ENCODE assay signal across 14 cellular contexts in the genomic region with DNA sequence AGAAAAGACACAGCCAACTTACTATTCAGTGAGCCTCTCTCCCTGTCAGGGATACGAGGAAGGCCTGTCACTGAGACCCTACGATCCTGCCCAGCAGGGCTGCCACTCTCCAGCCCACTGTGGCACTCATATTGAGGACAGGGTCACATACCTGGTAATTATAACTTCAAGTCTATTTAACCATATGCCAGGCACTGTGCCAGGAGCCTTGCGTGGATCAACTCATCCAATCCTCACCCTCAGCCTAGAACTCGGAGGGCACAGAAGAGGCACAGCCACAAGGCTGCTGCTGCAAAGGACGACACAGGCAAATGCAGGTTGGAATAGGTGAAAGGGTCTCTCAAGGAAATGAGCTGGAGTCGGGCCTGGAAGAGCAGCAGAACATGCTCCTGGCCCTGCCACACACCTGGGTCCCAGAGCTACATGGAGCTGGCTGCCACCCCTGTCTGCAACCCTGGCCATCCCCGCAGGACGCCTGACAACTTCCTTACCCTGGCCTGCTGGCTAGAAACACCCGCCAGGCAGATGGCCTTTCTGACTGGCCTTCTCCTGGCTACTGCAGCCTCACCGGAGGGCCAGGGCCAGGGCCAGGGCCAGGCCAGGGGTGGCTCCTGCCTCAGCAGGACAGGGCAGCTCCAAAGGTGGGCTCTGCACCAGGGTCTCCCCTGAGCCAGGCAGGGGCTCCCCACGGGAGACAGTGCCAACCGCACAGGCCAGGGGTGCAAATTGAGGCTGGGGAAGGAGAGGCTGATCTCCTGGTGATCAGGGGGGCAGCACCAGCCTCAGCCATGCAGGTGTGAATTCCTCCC. TPM values are rescaled to one million over a fixed set of nuclear protein-coding genes. Genes with fewer than 3 reads are reported as not detected.
DNase-seq lines count a peak whose midpoint lies in the region.
"Had no signal": no experiment of that assay in that cellular context is flagged by ENCODE, and none has a peak within 500 bp of the region (broad histone marks: within the 10 kb centered on the region; RNA-seq: fewer than 3 reads in every experiment).

No MANE protein-coding gene starts in this region.

- peak overlapping the region; percentile 41 for H4K91ac ChIP-seq in mesenchymal stem cell (ENCODE audit: low read length)

- CTCF ChIA-PET in activated CD4-positive, alpha-beta memory T cell treated with anti-CD3 and anti-CD28 coated beads, Interleukin-2, amount 10 ng/mL, durations not matched to agents 7 days and 5 days (lab: Charles Lee): interaction anchor here (0.8 to 5.0 kb wide), 6 partner anchors 9 to 291 kb away, joined by 3 to 67 read pairs (median 8); a partner anchor contains a TSS

- H3K4me3 Mint-ChIP-seq in activated CD4-positive, alpha-beta memory T cell treated with anti-CD3 and anti-CD28 coated beads, Interleukin-2, amount 10 ng/mL, durations not matched to agents 7 days and 5 days: no peak overlapping the region
- H3K4me3 Mint-ChIP-seq: CD8-positive, alpha-beta T cell; T-helper 1 cell treated with Interleukin-12 subunit alpha and Interleukin-12 subunit beta and Interleukin-4 antibody, amounts not matched to agents 30 μg/mL and 1 μg/mL, for 36 hours had no signal

- H2AK5ac ChIP-seq in mesenchymal stem cell (ENCODE audit: low read length, severe bottlenecking): no peak overlapping the region

- H3K27me3 ChIP-seq in mesenchymal stem cell (ENCODE audit: control insufficient read depth in 1 of 2, insufficient read depth in 1 of 2, low read length in 2 of 2): peaks cover 27 to 46% of the 10 kb centered on the region in 2 experiments
- H3K27me3 ChIP-seq: Peyer's patch had no signal

- H2BK120ac ChIP-seq in mesenchymal stem cell (ENCODE audit: low read depth, low read length): no peak overlapping the region

- POLR2A ChIA-PET in activated CD4-positive, alpha-beta memory T cell treated with anti-CD3 and anti-CD28 coated beads, Interleukin-2, amount 10 ng/mL, durations not matched to agents 7 days and 5 days (lab: Charles Lee): no interaction called here

- no peak overlapping the region for H2AFZ ChIP-seq in mesenchymal stem cell (ENCODE audit: low read depth, low read length)

- no peaks in the 10 kb centered on the region for H3K79me1 ChIP-seq in mesenchymal stem cell (replicated peaks; ENCODE audit: low read length, poor library complexity, severe bottlenecking)

- no peak overlapping the region for H2BK5ac ChIP-seq in mesenchymal stem cell (ENCODE audit: low read depth, low read length, poor library complexity, severe bottlenecking)

- peak overlapping the region in 1 of 2 experiments; percentile 28 for H2BK12ac ChIP-seq in mesenchymal stem cell (ENCODE audit: low read length in 2 of 2)

- H3K36me3 Mint-ChIP-seq in activated CD4-positive, alpha-beta memory T cell treated with anti-CD3 and anti-CD28 coated beads, Interleukin-2, amount 10 ng/mL, durations not matched to agents 7 days and 5 days (ENCODE audit: low read depth): no peaks in the 10 kb centered on the region
- H3K36me3 Mint-ChIP-seq: CD8-positive, alpha-beta T cell had no signal

- H3K4me3 ChIP-seq in mesenchymal stem cell (ENCODE audit: insufficient read depth in 1 of 2, low read depth in 1 of 2, low read length in 2 of 2): no peak overlapping the region
- H3K4me3 ChIP-seq: Peyer's patch had no signal

- DNase-seq in COR-L47 (lab: John Stamatoyannopoulos, UW): peak; percentile 53
- peak; percentile 22 for DNase-seq in D341Med (ENCODE audit: low spot score)
- peak; percentile 30 for DNase-seq in NCI-H2227 (lab: John Stamatoyannopoulos, UW; ENCODE audit: unreplicated experiment)
- no peak for DNase-seq in mesenchymal stem cell
- no peak for DNase-seq in activated CD4-positive, alpha-beta memory T cell treated with anti-CD3 and anti-CD28 coated beads, Interleukin-2, amount 10 ng/mL, durations not matched to agents 7 days and 5 days
- no peak for DNase-seq in A172 (ENCODE audit: low spot score)
- DNase-seq in kidney tubule cell (ENCODE audit: low spot score): no peak
- DNase-seq: CD8-positive, alpha-beta T cell; NCI-H1436; NCI-H226; NCI-H774; Peyer's patch; Right ventricle myocardium superior had no signal

- no peak overlapping the region for H3K27ac ChIP-seq in mesenchymal stem cell (ENCODE audit: low read length, poor library complexity, severe bottlenecking)
- H3K27ac ChIP-seq: Peyer's patch had no signal

- H3K18ac ChIP-seq in mesenchymal stem cell (ENCODE audit: low read depth in 1 of 2, low read length in 2 of 2): no peak overlapping the region

- no peak overlapping the region for H3K14ac ChIP-seq in mesenchymal stem cell (ENCODE audit: low read length in 2 of 2)

- no peak overlapping the region for H2BK15ac ChIP-seq in mesenchymal stem cell (ENCODE audit: low read depth, poor library complexity, severe bottlenecking)

- peak overlapping the region in 1 of 2 experiments; percentile 13 for H3K4ac ChIP-seq in mesenchymal stem cell (ENCODE audit: low read depth in 1 of 2, low read length in 2 of 2)

- no peak overlapping the region for H3K4me2 ChIP-seq in mesenchymal stem cell (ENCODE audit: low read length, poor library complexity, severe bottlenecking)

- peak overlapping the region in 1 of 2 experiments; percentile 16 for H3K23ac ChIP-seq in mesenchymal stem cell (ENCODE audit: low read length in 2 of 2)

- H3K27me3 Mint-ChIP-seq in activated CD4-positive, alpha-beta memory T cell treated with anti-CD3 and anti-CD28 coated beads, Interleukin-2, amount 10 ng/mL, durations not matched to agents 7 days and 5 days: peaks cover 10% of the 10 kb centered on the region

- no peaks in the 10 kb centered on the region for H3K9me3 ChIP-seq in mesenchymal stem cell (ENCODE audit: control insufficient read depth, low read length)
- H3K9me3 ChIP-seq: Peyer's patch had no signal

- 83% methylated on average over 12 of the region's 12 CpGs for WGBS in mesenchymal stem cell

- peak overlapping the region; percentile 39 for H4K8ac ChIP-seq in mesenchymal stem cell (ENCODE audit: low read length)

- peaks cover 4% of the 10 kb centered on the region for H3K4me1 ChIP-seq in mesenchymal stem cell (ENCODE audit: control insufficient read depth, insufficient read depth, low read depth, low read length)
- H3K4me1 ChIP-seq: Peyer's patch had no signal

- H3K9me3 Mint-ChIP-seq in activated CD4-positive, alpha-beta memory T cell treated with anti-CD3 and anti-CD28 coated beads, Interleukin-2, amount 10 ng/mL, durations not matched to agents 7 days and 5 days: no peaks in the 10 kb centered on the region
- H3K9me3 Mint-ChIP-seq: CD8-positive, alpha-beta T cell; T-helper 1 cell treated with Interleukin-12 subunit alpha and Interleukin-12 subunit beta and Interleukin-4 antibody, amounts not matched to agents 30 μg/mL and 1 μg/mL, for 36 hours had no signal

- peaks cover 5% of the 10 kb centered on the region for H3K4me1 Mint-ChIP-seq in activated CD4-positive, alpha-beta memory T cell treated with anti-CD3 and anti-CD28 coated beads, Interleukin-2, amount 10 ng/mL, durations not matched to agents 7 days and 5 days

- no peaks in the 10 kb centered on the region for H3K36me3 ChIP-seq in mesenchymal stem cell (ENCODE audit: control insufficient read depth in 1 of 2, insufficient read depth in 2 of 2, low read depth in 1 of 2, low read length in 2 of 2)
- H3K36me3 ChIP-seq: Peyer's patch had no signal

- no peak overlapping the region for H3K27ac Mint-ChIP-seq in activated CD4-positive, alpha-beta memory T cell treated with anti-CD3 and anti-CD28 coated beads, Interleukin-2, amount 10 ng/mL, durations not matched to agents 7 days and 5 days
- H3K27ac Mint-ChIP-seq: CD8-positive, alpha-beta T cell; T-helper 1 cell treated with Interleukin-12 subunit alpha and Interleukin-12 subunit beta and Interleukin-4 antibody, amounts not matched to agents 30 μg/mL and 1 μg/mL, for 36 hours had no signal

- H3K9ac ChIP-seq in mesenchymal stem cell (ENCODE audit: low read length): no peak overlapping the region

RNA-seq across cellular contexts. Expression of a gene that starts 32.1 kb away (rescaled TPM):
- polyA plus RNA-seq in mesenchymal stem cell (2013, experiment 1 of 2): 36.6 TPM
- 33.8 TPM for polyA plus RNA-seq in mesenchymal stem cell (2013, experiment 2 of 2)
- 10 to 100 TPM; 22.9 to 23.8 TPM for total RNA-seq in activated CD4-positive, alpha-beta memory T cell treated with anti-CD3 and anti-CD28 coated beads, Interleukin-2, amount 10 ng/mL, durations not matched to agents 7 days and 5 days
- 26.2 and 29.7 TPM in 2 replicates for total RNA-seq in A172 (2014; rRNA removed; shearing (Covaris generic))

Comparison
In these comparisons a context has a peak if more than half of its experiments do, and no peak if none do; other contexts are left out.
1. DNase-seq: peak in COR-L47 (single experiment), D341Med (single experiment) and NCI-H2227 (single experiment); none in mesenchymal stem cell (single experiment), activated CD4-positive, alpha-beta memory T cell treated with anti-CD3 and anti-CD28 coated beads, Interleukin-2, amount 10 ng/mL, durations not matched to agents 7 days and 5 days (single experiment), A172 (single experiment) and kidney tubule cell (single experiment).